ENCODE assay signal across 22 cellular contexts in genomic region chr5:885529-885928, GRCh38. TPM values are rescaled to one million over a fixed set of nuclear protein-coding genes. Genes with fewer than 3 reads are reported as not detected.
A peak's percentile ranks its signal among the peaks of the same experiment; 100 is the strongest.
DNase-seq lines count a peak whose midpoint lies in the region; ATAC-seq, FAIRE-seq and TF ChIP-seq lines count a peak whose summit lies in the region.
"Had no signal": no experiment of that assay in that cellular context is flagged by ENCODE, and none has a peak within 500 bp of the region (broad histone marks: within the 10 kb centered on the region; RNA-seq: fewer than 3 reads in every experiment).

No MANE protein-coding gene starts in this region.

- TF ChIP-seq POLR2A in heart left ventricle (IDR thresholded peaks at IDR 0.05) (no peak), GM12892 (IDR thresholded peaks at IDR 0.05; ENCODE audit: low read depth, low read length) (no peak)

- POLR2A ChIA-PET in A673 (lab: Charles Lee; ENCODE audit: low non-redundant PET), result no interaction called here

- FAIRE-seq in GM12892 (lab: Jason Lieb, UNC), result no peak
- FAIRE-seq: colon, endometrium, GM12878, small intestine had no signal

- DNase-seq in GM13977 (ENCODE audit: low spot score) (peak; percentile 13), NCI-H2107 treated with DMSO at 0.1 percent for 48 hours (lab: John Stamatoyannopoulos, UW; ENCODE audit: unreplicated experiment) (peak; percentile 80), heart left ventricle (peak; percentile 77 to 92 (median 85)), posterior cingulate gyrus (peak in 6 of 10 donors; percentile 25 to 93 (median 70)), GM12892 (ENCODE audit: insufficient read length) (no peak), NCI-H524 (lab: John Stamatoyannopoulos, UW) (no peak), A673 (ENCODE audit: low spot score) (no peak)
- DNase-seq: activated CD8-positive, alpha-beta memory T cell treated with anti-CD3 and anti-CD28 coated beads, Interleukin-2, amount 50 U/mL, for 4 hours; activated naive CD4-positive, alpha-beta T cell; GDM1; SIG-M5; small intestine; stimulated activated CD4-positive, alpha-beta T cell treated with anti-CD3 and anti-CD28 coated beads, Interleukin-4, amount 100 ng/mL, for 4 hours; stimulated activated CD8-positive, alpha-beta memory T cell treated with anti-CD3 and anti-CD28 coated beads, Interleukin-4, amount 100 ng/mL, for 48 hours; T-helper 17 cell had no signal

- no peak for TF ChIP-seq CTCF in GM13977 (IDR thresholded peaks at IDR 0.05; ENCODE audit: extremely low read depth, insufficient read depth, missing control alignments)
- no peak for TF ChIP-seq CTCF in heart left ventricle (IDR thresholded peaks at IDR 0.05)
- no peak for TF ChIP-seq CTCF in A673 (conservative IDR thresholded peaks at IDR 0.05; ENCODE audit: low read depth, low read length)

- ATAC-seq in heart left ventricle (peak; percentile 93 to 97 (median 96)), GM21381 (IDR thresholded peaks at IDR 0.05; ENCODE audit: unreplicated experiment) (no peak)
- ATAC-seq: activated CD4-positive, CD25-positive, alpha-beta regulatory T cell treated with anti-CD3 and anti-CD28 coated beads, Interleukin-2, amount 50 U/mL, for 24 hours; GM12878; T-helper 17 cell had no signal

- 51 to 68% (median 57%) methylated on average over 12 to 13 of the region's 13 CpGs for WGBS in heart left ventricle, 4 donors

- H3K27ac ChIP-seq in heart left ventricle, result peak overlapping the region in 5 of 12 donors; percentile 18 to 56 (median 42)
- H3K27ac ChIP-seq in A673 (ENCODE audit: low read depth, low read length, poor library complexity, severe bottlenecking), result no peak overlapping the region
- H3K27ac ChIP-seq: ovary had no signal

- intact Hi-C loops in heart left ventricle (cut with DNase I) (loop anchor here in 1 of 10 donors (5.0 kb wide), 1 partner anchor 213 kb away; no protein-coding TSS in a partner anchor), posterior cingulate gyrus (cut with DNase I) (no loop called here), A673 (cut with micrococcal nuclease; ENCODE audit: unreplicated experiment) (no loop called here)

- H3K4me3 ChIP-seq in heart left ventricle, result no peak overlapping the region
- H3K4me3 ChIP-seq in A673 (ENCODE audit: low read depth, low read length, poor library complexity, severe bottlenecking), result no peak overlapping the region
- H3K4me3 ChIP-seq: GM12878, ovary had no signal

- in situ Hi-C loops in GM13977 (cut with MboI; ENCODE audit: low pct_unique_long_range_greater_than_20kb, low sequenced_read_pairs, unreplicated experiment), result no loop called here

- H3K27me3 ChIP-seq in heart left ventricle, result no peaks in the 10 kb centered on the region
- no peaks in the 10 kb centered on the region for H3K27me3 ChIP-seq in A673 (replicated peaks; ENCODE audit: insufficient read depth, low read depth, low read length, poor library complexity)
- H3K27me3 ChIP-seq: ovary had no signal

- peaks cover 0 to 99% (median 93%) of the 10 kb centered on the region in 9 donors for H3K36me3 ChIP-seq in heart left ventricle
- H3K36me3 ChIP-seq in A673 (ENCODE audit: insufficient read depth, low read length, poor library complexity, severe bottlenecking), result peaks cover 92% of the 10 kb centered on the region
- H3K36me3 ChIP-seq: ovary had no signal

- BruUV-seq in A673 (replicated peaks; lab: Mats Ljungman, UMichigan), result no TSS peak

- CTCF ChIA-PET in A673 (lab: Charles Lee), result no interaction called here

- H3K4me1 ChIP-seq in heart left ventricle (peaks cover 0 to 16% (median 3%) of the 10 kb centered on the region in 12 donors), A673 (ENCODE audit: insufficient read depth, low read length, poor library complexity, severe bottlenecking) (no peaks in the 10 kb centered on the region)
- H3K4me1 ChIP-seq: Caco-2 had no signal

- no peaks in the 10 kb centered on the region for H3K9me3 ChIP-seq in heart left ventricle
- no peaks in the 10 kb centered on the region for H3K9me3 ChIP-seq in A673 (ENCODE audit: low read depth, low read length, poor library complexity, severe bottlenecking)
- H3K9me3 ChIP-seq: Caco-2, ovary had no signal

RNA-seq across cellular contexts. Expression of gene BRD9, which starts 7.1 kb away (rescaled TPM):
- total RNA-seq in heart left ventricle (10 to 100 TPM; 17.9 to 32.1 (median 23.9) TPM), A673 (2021) (73.7 and 76.5 TPM in 2 replicates)
- polyA plus RNA-seq in heart left ventricle, result 10 to 100 TPM; 17.5 to 19.5 TPM
- polyA plus RNA-seq in GM12892 (2012; ENCODE audit: missing spikeins), result 26.8 TPM

RNA-seq across cellular contexts. Expression of gene TRIP13, which starts 7.2 kb away (rescaled TPM):
- 1 to 10 TPM in 2 of 9 donors, under 1 TPM in 7; 0.31 to 4.2 (median 0.49) TPM for total RNA-seq in heart left ventricle
- 1 to 10 TPM in 1 of 2 donors, under 1 TPM in 1; 0.19 to 1.8 TPM for polyA plus RNA-seq in heart left ventricle
- polyA plus RNA-seq in GM12892 (2012; ENCODE audit: missing spikeins), result 16.0 TPM
- 64.6 and 69.1 TPM in 2 replicates for total RNA-seq in A673 (2021)

RNA-seq across cellular contexts. Expression of gene ZDHHC11, which starts 34.7 kb away (rescaled TPM):
- total RNA-seq in heart left ventricle (10 to 100 TPM in 6 of 9 donors, 1 to 10 TPM in 3; 6.6 to 25.0 (median 10.8) TPM), A673 (2021) (45.5 and 47.3 TPM in 2 replicates)
- 10 to 100 TPM in 1 of 2 donors, 1 to 10 TPM in 1; 6.3 to 12.5 TPM for polyA plus RNA-seq in heart left ventricle
- polyA plus RNA-seq in GM12892 (2012; ENCODE audit: missing spikeins), result 2.6 TPM

Comparison
In these comparisons a context has a peak if more than half of its experiments do, and no peak if none do; other contexts are left out.
1. DNase-seq: peak in GM13977 (single experiment), NCI-H2107 treated with DMSO at 0.1 percent for 48 hours (single experiment), heart left ventricle (5 of 5) and posterior cingulate gyrus (6 of 10); none in GM12892 (single experiment), NCI-H524 (0 of 2) and A673 (single experiment).
2. RNA of gene TRIP13, which starts 7.2 kb away (total RNA-seq): 64.6 to 69.1 TPM in A673; 0.31 to 4.2 TPM in heart left ventricle; every median in the first group is over 10 times any median in the second.